In the genomic region with DNA sequence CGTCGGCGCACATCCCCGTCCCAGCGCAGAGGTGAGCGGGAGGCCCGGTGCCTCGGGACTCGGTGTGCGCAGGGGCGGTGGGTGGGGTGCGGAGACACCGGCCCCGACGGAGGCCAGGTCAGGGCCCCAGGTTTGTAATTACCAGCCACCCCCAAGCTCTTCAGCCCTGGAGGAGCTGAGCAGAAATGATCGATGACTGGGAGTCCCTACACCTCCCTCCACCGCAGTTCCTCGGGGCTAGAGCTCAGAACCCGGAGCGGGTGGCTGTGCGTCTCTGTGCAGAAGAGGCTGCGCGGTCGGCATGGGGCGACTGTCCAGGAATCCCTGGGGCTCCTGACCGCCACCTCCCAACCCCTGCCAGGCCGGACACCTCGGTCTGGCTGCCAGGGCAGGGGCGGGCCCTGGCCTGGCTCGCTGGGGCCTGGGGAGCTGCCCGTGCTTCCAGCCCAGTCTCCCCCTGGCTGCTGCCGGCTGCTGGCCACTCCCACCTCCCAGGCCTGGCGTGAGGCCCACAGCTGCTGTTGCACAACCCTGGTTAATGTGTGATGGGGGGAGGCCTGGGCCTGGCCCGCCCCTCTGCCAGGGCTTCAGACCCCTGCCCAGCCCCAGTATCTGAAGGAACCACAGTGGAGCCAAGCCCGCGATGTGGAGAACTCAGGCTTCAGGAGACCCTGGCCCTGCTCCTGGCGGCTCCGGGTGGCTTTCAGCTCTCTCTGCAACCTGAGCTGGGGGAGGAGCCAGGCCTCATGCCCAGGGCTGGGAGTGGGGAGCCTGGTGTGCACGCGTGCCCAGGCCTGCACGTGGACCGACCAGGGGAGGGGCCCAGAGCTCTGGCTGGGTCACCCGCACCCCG, we compare ENCODE assay signal across 8 cellular contexts. TPM values are rescaled to one million over a fixed set of nuclear protein-coding genes. Genes with fewer than 3 reads are reported as not detected.
DNase-seq lines count a peak whose midpoint lies in the region; ATAC-seq and TF ChIP-seq lines count a peak whose summit lies in the region.

No MANE protein-coding gene starts in this region.

- H3K4me3 Mint-ChIP-seq in immature natural killer cell, result peak overlapping the region; percentile 42 to 63 (median 57)

- H3K4me3 ChIP-seq in SK-N-SH (ENCODE audit: low read depth in 2 of 2, low read length in 1 of 2) (peak overlapping the region; percentile 81 to 95), sigmoid colon (peak overlapping the region; percentile 65 to 71 (median 66))

- peak; percentile 58 for DNase-seq in activated T-cell treated with anti-CD3 and anti-CD28 coated beads, Interleukin-2, amount 50 U/mL, for 1 hour
- no peak for DNase-seq in activated T-cell treated with anti-CD3 and anti-CD28 coated beads for 4 hours
- peak; percentile 82 for DNase-seq in MV-4-11 (lab: John Stamatoyannopoulos, UW)
- peak; percentile 95 for DNase-seq in SK-N-SH
- peak; percentile 70 for DNase-seq in cerebellar cortex (ENCODE audit: low spot score)
- DNase-seq in immature natural killer cell, result peak; percentile 38 to 48 (median 42)
- DNase-seq in sigmoid colon, result peak; percentile 98

- H3K27me3 ChIP-seq in SK-N-SH (ENCODE audit: insufficient read depth) (no peaks in the 10 kb centered on the region), sigmoid colon (peaks cover 0 to 10% (median 0%) of the 10 kb centered on the region in 3 donors)

- peaks cover 13% of the 10 kb centered on the region in 2 donors for H3K4me1 Mint-ChIP-seq in immature natural killer cell

- H4K20me1 ChIP-seq in SK-N-SH (ENCODE audit: insufficient read depth), result peaks cover 16% of the 10 kb centered on the region

- H3K27ac ChIP-seq in SK-N-SH (ENCODE audit: low read depth in 2 of 2, low read length in 1 of 2), result peak overlapping the region; percentile 72 to 96
- peak overlapping the region; percentile 91 to 96 (median 96) for H3K27ac ChIP-seq in sigmoid colon

- peaks cover 0 to 9% (median 6%) of the 10 kb centered on the region in 3 donors for H3K27me3 Mint-ChIP-seq in immature natural killer cell (ENCODE audit: low read depth in 3 of 3)

- peaks cover 0 to 4% (median 3%) of the 10 kb centered on the region in 3 donors for H3K36me3 Mint-ChIP-seq in immature natural killer cell

- H3K9me3 Mint-ChIP-seq in immature natural killer cell, result no peaks in the 10 kb centered on the region

- 20% methylated on average over 1 of the region's 44 CpGs for WGBS in SK-N-SH (ENCODE audit: low lambda C conversion rate)
- 2 to 10% methylated on average over 44 of the region's 44 CpGs for WGBS in sigmoid colon, 2 donors

- intact Hi-C loops in sigmoid colon (cut with DNase I), result loop anchor here (2.0 to 5.0 kb wide), 2 partner anchors 114 to 523 kb away; a partner anchor contains a TSS

- POLR2A ChIA-PET in SK-N-SH (lab: Yijun Ruan, JAX), result interaction anchor here (0.6 to 1.9 kb wide), 7 partner anchors 9 to 240 kb away, joined by 3 to 7 read pairs (median 5); a partner anchor contains a TSS

- TF ChIP-seq CTCF in SK-N-SH (IDR thresholded peaks at IDR 0.05) (no peak), sigmoid colon (IDR thresholded peaks at IDR 0.05) (no peak)

- peak; percentile 64 to 70 for TF ChIP-seq POLR2A in sigmoid colon (IDR thresholded peaks at IDR 0.05)

- CTCF ChIA-PET in SK-N-SH (lab: Yijun Ruan, JAX), result interaction anchor here (0.8 to 1.7 kb wide), 8 partner anchors 8 to 233 kb away, joined by 3 to 9 read pairs (median 3); no protein-coding TSS in a partner anchor

- TF ChIP-seq RAD21 in SK-N-SH (IDR thresholded peaks at IDR 0.05; ENCODE audit: low read length), result no peak

- H3K4me1 ChIP-seq in SK-N-SH (ENCODE audit: control insufficient read depth in 1 of 2, insufficient read depth in 2 of 2, low read depth in 1 of 2, low read length in 1 of 2) (peaks cover 0 to 14% of the 10 kb centered on the region in 2 experiments; a peak in 1 of 4 replicates), sigmoid colon (peaks cover 0 to 43% (median 36%) of the 10 kb centered on the region in 4 donors)

- peak overlapping the region; percentile 92 for H3K9ac ChIP-seq in SK-N-SH

- no peak overlapping the region for H2AFZ ChIP-seq in SK-N-SH (ENCODE audit: low read depth)

- H3K4me2 ChIP-seq in SK-N-SH, result peak overlapping the region; percentile 98

- no peak for ATAC-seq in HG02970 (IDR thresholded peaks at IDR 0.05; ENCODE audit: low FRiP score, unreplicated experiment)

- H3K79me2 ChIP-seq in SK-N-SH (ENCODE audit: insufficient read depth), result peaks cover 18% of the 10 kb centered on the region

- no peaks in the 10 kb centered on the region for H3K9me2 ChIP-seq in SK-N-SH

- TF ChIP-seq EP300 in SK-N-SH (IDR thresholded peaks at IDR 0.05; ENCODE audit: borderline replicate concordance in 1 of 2, low read depth in 1 of 2, low read length in 1 of 2) (no peak), sigmoid colon (IDR thresholded peaks at IDR 0.05) (peak in 1 of 4 donors; percentile 1)

- H3K36me3 ChIP-seq in SK-N-SH (replicated peaks in 1 of 2; ENCODE audit: control insufficient read depth in 1 of 2, insufficient read depth in 2 of 2, low read length in 1 of 2) (peaks cover 15 to 26% of the 10 kb centered on the region in 2 experiments), sigmoid colon (peaks cover 11 to 29% (median 15%) of the 10 kb centered on the region in 4 donors)

- no peak overlapping the region for H3K27ac Mint-ChIP-seq in immature natural killer cell

- H3F3A ChIP-seq in SK-N-SH (replicated peaks; ENCODE audit: insufficient read depth), result peaks cover 17% of the 10 kb centered on the region

- H3K9me3 ChIP-seq in SK-N-SH (no peaks in the 10 kb centered on the region), sigmoid colon (no peaks in the 10 kb centered on the region)

TF ChIP-seq in SK-N-SH, 30 proteins besides CTCF, POLR2A, EP300 and RAD21 (continues in another document):
- TF ChIP-seq FOSL2 (IDR thresholded peaks at IDR 0.05; ENCODE audit: borderline replicate concordance, low read depth), result no peak
- peak; percentile 12; the same call in 1 of the 2 replicates for TF ChIP-seq GATA2 (CRISPR knock-in tag; IDR thresholded peaks at IDR 0.05)
- 0 out of 2 replicates have a peak, but pooled peaks have one; percentile 22 for TF ChIP-seq TAF1 (IDR thresholded peaks at IDR 0.05; ENCODE audit: borderline replicate concordance, low read depth, low read length)
- TF ChIP-seq SIN3A (IDR thresholded peaks at IDR 0.05; ENCODE audit: borderline replicate concordance, low read depth, low read length), result peak; percentile 21; the same call in 1 of the 2 replicates
- TF ChIP-seq, protein P1, sequence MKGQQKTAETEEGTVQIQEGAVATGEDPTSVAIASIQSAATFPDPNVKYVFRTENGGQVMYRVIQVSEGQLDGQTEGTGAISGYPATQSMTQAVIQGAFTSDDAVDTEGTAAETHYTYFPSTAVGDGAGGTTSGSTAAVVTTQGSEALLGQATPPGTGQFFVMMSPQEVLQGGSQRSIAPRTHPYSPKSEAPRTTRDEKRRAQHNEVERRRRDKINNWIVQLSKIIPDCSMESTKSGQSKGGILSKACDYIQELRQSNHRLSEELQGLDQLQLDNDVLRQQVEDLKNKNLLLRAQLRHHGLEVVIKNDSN (IDR thresholded peaks at IDR 0.05; ENCODE audit: borderline replicate concordance, low read depth), result peak; percentile 69; the same call in 1 of the 2 replicates

RNA-seq across cellular contexts. Expression of a gene that starts 1.2 kb away (rescaled TPM):
- polyA plus RNA-seq in SK-N-SH (2012; rRNA removed) (75.5 and 90.9 TPM in 2 replicates), immature natural killer cell (1 to 10 TPM; 1.5 to 3.6 (median 3.2) TPM), sigmoid colon (10 to 100 TPM; 19.7 to 33.0 (median 33.0) TPM)
- polyA plus RNA-seq in SK-N-SH (2012; cell fraction: cytosol; rRNA removed), result 31.3 and 46.7 TPM in 2 replicates
- polyA plus RNA-seq in SK-N-SH (2012; cell fraction: nucleus; rRNA removed), result 338 and 518 TPM in 2 replicates
- total RNA-seq in sigmoid colon, result 10 to 100 TPM; 25.2 to 78.2 (median 54.5) TPM

RNA-seq across cellular contexts. Expression of a gene that starts 4.3 kb away (rescaled TPM):
- polyA plus RNA-seq in SK-N-SH (2012; rRNA removed), result 10.9 and 12.3 TPM in 2 replicates
- 1.0 and 2.1 TPM in 2 replicates for polyA plus RNA-seq in SK-N-SH (2012; cell fraction: cytosol; rRNA removed)
- polyA plus RNA-seq in SK-N-SH (2012; cell fraction: nucleus; rRNA removed), result 118 and 180 TPM in 2 replicates
- polyA plus RNA-seq in immature natural killer cell, result 100 to 1,000 TPM; 177 to 227 (median 180) TPM
- 1 to 10 TPM; 4.6 to 7.8 (median 6.4) TPM for total RNA-seq in sigmoid colon
- polyA plus RNA-seq in sigmoid colon, result 10 to 100 TPM in 1 of 3 donors, 1 to 10 TPM in 1, not detected in 1; 4.8 to 35.3 TPM

RNA-seq across cellular contexts. Expression of a gene that starts 32.9 kb away (rescaled TPM):
- polyA plus RNA-seq in SK-N-SH (2012; rRNA removed) (33.7 and 36.8 TPM in 2 replicates), immature natural killer cell (10 to 100 TPM; 26.6 to 64.1 (median 33.9) TPM), sigmoid colon (10 to 100 TPM; 24.0 to 44.9 (median 30.5) TPM)
- polyA plus RNA-seq in SK-N-SH (2012; cell fraction: cytosol; rRNA removed), result 9.8 and 14.3 TPM in 2 replicates
- polyA plus RNA-seq in SK-N-SH (2012; cell fraction: nucleus; rRNA removed), result 152 and 206 TPM in 2 replicates
- total RNA-seq in sigmoid colon, result 10 to 100 TPM; 18.5 to 22.5 (median 19.6) TPM

RNA-seq across cellular contexts. Expression of a gene that starts 33.0 kb away (rescaled TPM):
- 65.4 and 72.8 TPM in 2 replicates for polyA plus RNA-seq in SK-N-SH (2012; rRNA removed)
- polyA plus RNA-seq in SK-N-SH (2012; cell fraction: cytosol; rRNA removed), result 47.9 and 57.4 TPM in 2 replicates
- polyA plus RNA-seq in SK-N-SH (2012; cell fraction: nucleus; rRNA removed), result 132 and 145 TPM in 2 replicates
- 10 to 100 TPM; 43.0 to 72.7 (median 54.3) TPM for polyA plus RNA-seq in immature natural killer cell
- 10 to 100 TPM; 26.8 to 38.7 (median 28.8) TPM for total RNA-seq in sigmoid colon
- polyA plus RNA-seq in sigmoid colon, result 10 to 100 TPM; 39.1 to 70.2 (median 45.6) TPM

RNA-seq across cellular contexts. Expression of a gene that starts 44.3 kb away (rescaled TPM):
- 8.2 and 9.4 TPM in 2 replicates for polyA plus RNA-seq in SK-N-SH (2012; rRNA removed)
- 3.6 and 6.1 TPM in 2 replicates for polyA plus RNA-seq in SK-N-SH (2012; cell fraction: cytosol; rRNA removed)
- 18.3 and 28.9 TPM in 2 replicates for polyA plus RNA-seq in SK-N-SH (2012; cell fraction: nucleus; rRNA removed)
- not detected for polyA plus RNA-seq in immature natural killer cell
- 10 to 100 TPM in 1 of 4 donors, 1 to 10 TPM in 3; 1.8 to 45.5 (median 4.2) TPM for total RNA-seq in sigmoid colon
- 100 to 1,000 TPM in 1 of 3 donors, 1 to 10 TPM in 2; 1.2 to 186 (median 4.8) TPM for polyA plus RNA-seq in sigmoid colon

Comparison
In these comparisons a context has a peak if more than half of its experiments do, and no peak if none do; other contexts are left out.
1. RNA of a gene that starts 1.2 kb away (polyA plus RNA-seq): 31.3 to 518 TPM in SK-N-SH and 19.7 to 33.0 TPM in sigmoid colon; 1.5 to 3.6 TPM in immature natural killer cell; every median in the first group is over 4 times any median in the second.